Comparison of ENCODE assay signal across 8 cellular contexts in genomic region chr17:42553161-42553818, GRCh38. TPM values are rescaled to one million over a fixed set of nuclear protein-coding genes. Genes with fewer than 3 reads are reported as not detected.
DNase-seq lines count a peak whose midpoint lies in the region; ATAC-seq, FAIRE-seq and TF ChIP-seq lines count a peak whose summit lies in the region.

No MANE protein-coding gene starts in this region.

- no peak overlapping the region for H2BK20ac ChIP-seq in H9 (ENCODE audit: low read depth, low read length, poor library complexity, severe bottlenecking)

- peaks cover 9% of the 10 kb centered on the region; the same call in 1 of the 2 replicates for H3K27me3 Mint-ChIP-seq in H9 (ENCODE audit: low read depth)

- H2AK5ac ChIP-seq in H9 (ENCODE audit: insufficient read length, low read length): no peak overlapping the region

- no peak overlapping the region for H2BK120ac ChIP-seq in H9 (ENCODE audit: low read depth, low read length, poor library complexity, severe bottlenecking)

- no peak overlapping the region for H3K18ac ChIP-seq in H9 (ENCODE audit: insufficient read length, low read depth, low read length)

- peak; percentile 91 for ATAC-seq in K562

- H3K79me1 ChIP-seq in H9 (ENCODE audit: insufficient read depth, low read depth, low read length, poor library complexity, severe bottlenecking): no peaks in the 10 kb centered on the region

- no peak overlapping the region for H3T11ph ChIP-seq in H9 (ENCODE audit: low read length)

- no peaks in the 10 kb centered on the region for H3K36me3 Mint-ChIP-seq in H9 (ENCODE audit: insufficient read depth in 1 of 3, low read depth in 3 of 3)

- H3K4me3 ChIP-seq in K562 (peak overlapping the region; percentile 87), mesodermal cell (ENCODE audit: extremely low read depth, insufficient read depth, low read length, poor library complexity, severe bottlenecking) (peak overlapping the region; percentile 84), small intestine (ENCODE audit: low read depth in 1 of 2, low read length in 2 of 2) (no peak overlapping the region)

- H3K23me2 ChIP-seq in H9 (ENCODE audit: insufficient read length, low read depth, low read length, poor library complexity, severe bottlenecking): peaks cover 16% of the 10 kb centered on the region

- H3K9me1 ChIP-seq in K562 (ENCODE audit: control insufficient read depth, insufficient read depth, low read length): no peaks in the 10 kb centered on the region

- H3K27ac Mint-ChIP-seq in H9: peak overlapping the region in 2 of 3 experiments; percentile 61 to 77; a peak in 2 of 7 replicates

- H3K56ac ChIP-seq in H9 (ENCODE audit: insufficient read length, low read depth, low read length): no peak overlapping the region

- H4K5ac ChIP-seq in H9 (ENCODE audit: insufficient read length, low read depth, low read length): no peak overlapping the region

- peaks cover 14 to 34% of the 10 kb centered on the region in 2 experiments for H3K4me1 Mint-ChIP-seq in H9

- TF ChIP-seq CTCF in 22Rv1 (IDR thresholded peaks at IDR 0.05): no peak
- no peak for TF ChIP-seq CTCF in H9 (conservative IDR thresholded peaks at IDR 0.05)
- TF ChIP-seq CTCF in K562 (IDR thresholded peaks at IDR 0.05 in 2 of 3, conservative IDR thresholded peaks at IDR 0.05 in 1 of 3; ENCODE audit: insufficient read depth in 2 of 3, low read depth in 1 of 3, low read length in 3 of 3): peak; percentile 73 to 86 (median 73)

- H3K36me3 ChIP-seq in K562 (ENCODE audit: control insufficient read depth, insufficient read depth, low read length) (peaks cover 4% of the 10 kb centered on the region; the same call in 1 of the 3 replicates), mesodermal cell (ENCODE audit: control insufficient read depth, insufficient read depth, low read length) (peaks cover 6% of the 10 kb centered on the region), small intestine (ENCODE audit: control insufficient read depth in 2 of 2, insufficient read depth in 2 of 2, low read length in 2 of 2) (no peaks in the 10 kb centered on the region)

- H4K8ac ChIP-seq in H9 (replicated peaks; ENCODE audit: insufficient read length, low read depth, low read length): no peak overlapping the region

- FAIRE-seq in K562 (lab: Jason Lieb, UNC) (peak; percentile 88), small intestine (lab: Jason Lieb, UNC) (no peak)

- no peak; the same call in 1 of the 2 replicates for TF ChIP-seq EP300 in K562 (IDR thresholded peaks at IDR 0.05; ENCODE audit: low read length)

- no peak overlapping the region for H4K91ac ChIP-seq in H9 (ENCODE audit: insufficient read length, low read depth, low read length)

- no peak overlapping the region for H3K4ac ChIP-seq in H9 (ENCODE audit: low read depth, low read length)

- H3K4me3 Mint-ChIP-seq in H9: peak overlapping the region; percentile 85 to 92

- H3K4me1 ChIP-seq in H9 (ENCODE audit: insufficient read depth, low read length) (no peaks in the 10 kb centered on the region), K562 (replicated peaks in 1 of 2; ENCODE audit: control insufficient read depth in 2 of 2, insufficient read depth in 2 of 2, low read length in 2 of 2) (peaks cover 18 to 37% of the 10 kb centered on the region in 2 experiments; a peak in 4 of 5 replicates), mesodermal cell (ENCODE audit: control insufficient read depth, insufficient read depth, low read length, poor library complexity, severe bottlenecking) (peaks cover 4% of the 10 kb centered on the region), small intestine (ENCODE audit: control insufficient read depth in 2 of 2, insufficient read depth in 1 of 2, low read depth in 1 of 2, low read length in 1 of 2) (peaks cover 0 to 13% of the 10 kb centered on the region in 2 donors)

- no peak overlapping the region for H2BK5ac ChIP-seq in H9 (ENCODE audit: insufficient read length, low read length)

- H3K23ac ChIP-seq in H9 (ENCODE audit: insufficient read length, low read depth, low read length): no peak overlapping the region

- no peak overlapping the region for H2BK15ac ChIP-seq in H9 (ENCODE audit: low read depth, low read length)

- no peak overlapping the region for H2AFZ ChIP-seq in H9 (ENCODE audit: low read length)
- peak overlapping the region; percentile 74 for H2AFZ ChIP-seq in K562 (ENCODE audit: low read depth, low read length)

- DNase-seq in H9 (peak; percentile 86), K562 (ENCODE audit: extremely low read depth in 1 of 4, low spot score in 3 of 4) (peak; percentile 76 to 91 (median 81)), NCI-H1048 (lab: John Stamatoyannopoulos, UW) (no peak), small intestine (no peak), ureter (ENCODE audit: low spot score) (no peak)
- DNase-seq in stimulated activated CD4-positive, alpha-beta T cell treated with anti-CD3 and anti-CD28 coated beads, Interleukin-15, amount 100 ng/mL, for 24 hours: no peak

- H3K4me2 ChIP-seq in H9 (ENCODE audit: insufficient read depth, insufficient read length, low read length) (no peak overlapping the region), K562 (ENCODE audit: insufficient read depth, low read length) (peak overlapping the region; percentile 96)

- in situ Hi-C loops in K562 (cut with MboI): no loop called here

- H2BK12ac ChIP-seq in H9 (ENCODE audit: insufficient read length, low read depth, low read length): no peak overlapping the region

- peak; percentile 32 to 68; a peak in 3 of 4 replicates for TF ChIP-seq RAD21 in K562 (CRISPR knock-in tag; conservative IDR thresholded peaks at IDR 0.05 in 1 of 2, IDR thresholded peaks at IDR 0.05 in 1 of 2)

- no peak overlapping the region for H3K14ac ChIP-seq in H9 (ENCODE audit: insufficient read depth, low read length)

- no peaks in the 10 kb centered on the region for H3K79me2 ChIP-seq in H9 (ENCODE audit: insufficient read depth, low read length)
- H3K79me2 ChIP-seq in K562 (ENCODE audit: control insufficient read depth, insufficient read depth, low read length): peaks cover 26% of the 10 kb centered on the region

- H4K20me1 ChIP-seq in H9 (ENCODE audit: control insufficient read depth, insufficient read depth, insufficient read length) (no peaks in the 10 kb centered on the region), K562 (replicated peaks; ENCODE audit: control insufficient read depth, insufficient read depth, low read length) (no peaks in the 10 kb centered on the region)

- H3K9me3 ChIP-seq in H9 (ENCODE audit: control insufficient read depth, low read depth, low read length): no peaks in the 10 kb centered on the region
- H3K9me3 ChIP-seq in K562 (replicated peaks; ENCODE audit: control insufficient read depth, insufficient read depth, low read depth, low read length): no peaks in the 10 kb centered on the region
- H3K9me3 ChIP-seq in mesodermal cell (ENCODE audit: control insufficient read depth, low read length): no peaks in the 10 kb centered on the region
- no peaks in the 10 kb centered on the region for H3K9me3 ChIP-seq in small intestine (ENCODE audit: control insufficient read depth, low read depth)

- H3K27ac ChIP-seq in 22Rv1 (peak overlapping the region; percentile 84), H9 (ENCODE audit: insufficient read length, low read depth, low read length) (no peak overlapping the region), K562 (ENCODE audit: extremely low read depth, low read depth, low read length) (peak overlapping the region; percentile 91), mesodermal cell (ENCODE audit: low read depth, low read length, severe bottlenecking) (no peak overlapping the region), small intestine (ENCODE audit: low read depth in 1 of 2, low read length in 1 of 2) (no peak overlapping the region)

- POLR2A ChIA-PET in K562 (lab: Yijun Ruan, JAX): interaction anchor here (0.5 to 1.2 kb wide), 2 partner anchors 17 to 28 kb away, joined by 3 read pairs; partner anchors contain the start of gene NAGLU

- intact Hi-C loops in K562 (cut with micrococcal nuclease): no loop called here

- TF ChIP-seq POLR2A in K562 (conservative IDR thresholded peaks at IDR 0.05): peak; percentile 46; the same call in 1 of the 2 replicates

- no peaks in the 10 kb centered on the region for H3K9me3 Mint-ChIP-seq in H9

- CTCF ChIA-PET in K562 (lab: Yijun Ruan, JAX; ENCODE audit: low intra/inter-chr PET ratio): no interaction called here

- BruUV-seq in K562 (replicated peaks; lab: Mats Ljungman, UMichigan): no TSS peak

- WGBS in H9 (ENCODE audit: extremely low coverage, insufficient read length, low lambda C conversion rate): no CpG with 5 or more reads among the region's 45 CpGs
- 13% methylated on average over 32 of the region's 45 CpGs for WGBS in K562 (ENCODE audit: insufficient coverage, low coverage, missing lambda C conversion rate)
- 92 to 95% methylated on average over 26 to 44 of the region's 45 CpGs for WGBS in mesodermal cell (ENCODE audit: insufficient coverage in 2 of 2), 2 experiments
- 82 to 91% (median 88%) methylated on average over 41 to 45 of the region's 45 CpGs for WGBS in small intestine, 3 donors

- H3K9ac ChIP-seq in H9 (ENCODE audit: extremely low read depth, insufficient read length, low read length) (no peak overlapping the region), K562 (ENCODE audit: insufficient read depth in 1 of 2, low read depth in 2 of 2, low read length in 2 of 2) (peak overlapping the region; percentile 66 to 100)

- no peaks in the 10 kb centered on the region for H3K27me3 ChIP-seq in H9 (ENCODE audit: insufficient read depth, low read length)
- no peaks in the 10 kb centered on the region for H3K27me3 ChIP-seq in K562 (ENCODE audit: control insufficient read depth in 2 of 2, insufficient read depth in 2 of 2, low read length in 2 of 2)
- no peaks in the 10 kb centered on the region for H3K27me3 ChIP-seq in small intestine (ENCODE audit: control insufficient read depth in 2 of 2, insufficient read depth in 2 of 2, low read length in 2 of 2)

RNA-seq across cellular contexts. Expression of gene HSD17B1, which starts 0.6 kb away (rescaled TPM):
- 1.3 and 1.5 TPM in 2 replicates for total RNA-seq in H9 (2021)
- total RNA-seq in K562 (2011; cell fraction: chromatin; rRNA removed; ENCODE audit: low replicate concordance): 3.9 and 8.6 TPM in 2 replicates
- 9.5 TPM in 2 replicates for total RNA-seq in K562 (2011; cell fraction: nucleolus; rRNA removed)
- 5.4 and 5.5 TPM in 2 replicates for total RNA-seq in K562 (2011; cell fraction: nucleoplasm; rRNA removed)
- 21.1 and 25.0 TPM in 2 replicates for total RNA-seq in K562 (2014; rRNA removed)
- 1.1 and 1.3 TPM in 2 replicates for total RNA-seq in K562 (2014; rRNA removed; fragmentation: Illumina TruSeq; extraction: Trizol)
- total RNA-seq in K562 (2015; rRNA removed; fragmentation: Illumina TruSeq; extraction: Trizol): 6.7 and 7.1 TPM in 2 replicates
- total RNA-seq in K562 (2021): 12.9 and 13.9 TPM in 2 replicates
- polyA plus RNA-seq in K562 (2011; rRNA removed): 3.6 and 5.3 TPM in 2 replicates
- polyA plus RNA-seq in K562 (2011; cell fraction: cytosol; rRNA removed): 6.4 and 18.6 TPM in 2 replicates
- 3.8 and 8.0 TPM in 2 replicates for polyA plus RNA-seq in K562 (2011; cell fraction: nucleus; rRNA removed)
- 10.9 and 13.0 TPM in 2 replicates for polyA plus RNA-seq in K562 (2012)
- polyA plus RNA-seq in K562 (2014; fragmentation: Illumina TruSeq; extraction: Trizol): 1.6 and 7.0 TPM in 2 replicates
- polyA plus RNA-seq in K562 (2014; fragmentation: Nextera tagmentation; extraction: Ambion mirVana): under 1 TPM; 0.55 to 0.73 TPM
- polyA plus RNA-seq in K562 (2014; rRNA removed): 17.0 and 17.3 TPM in 2 replicates
- 0.66 and 0.84 TPM in 2 replicates for polyA minus RNA-seq in K562 (2011; rRNA and poly(A)+ RNA removed)
- polyA minus RNA-seq in K562 (2011; cell fraction: cytosol; rRNA and poly(A)+ RNA removed): 4.9 and 8.0 TPM in 2 replicates
- polyA minus RNA-seq in K562 (2011; cell fraction: nucleus; rRNA and poly(A)+ RNA removed): 2.3 and 2.7 TPM in 2 replicates
- 0.92 TPM for polyA plus RNA-seq in mesodermal cell (2013, experiment 1 of 2)
- polyA plus RNA-seq in mesodermal cell (2013, experiment 2 of 2): 0.71 TPM
- polyA plus RNA-seq in small intestine: 1 to 10 TPM; 2.0 to 2.7 (median 2.4) TPM
- 3.6 TPM for total RNA-seq in ureter

RNA-seq across cellular contexts. Expression of gene COASY, which starts 8.7 kb away (rescaled TPM):
- 81.4 and 84.1 TPM in 2 replicates for total RNA-seq in H9 (2021)
- total RNA-seq in K562 (2011; cell fraction: chromatin; rRNA removed; ENCODE audit: low replicate concordance): 117 and 276 TPM in 2 replicates
- 148 and 164 TPM in 2 replicates for total RNA-seq in K562 (2011; cell fraction: nucleolus; rRNA removed)
- 145 and 162 TPM in 2 replicates for total RNA-seq in K562 (2011; cell fraction: nucleoplasm; rRNA removed)
- 43.5 and 62.9 TPM in 2 replicates for total RNA-seq in K562 (2014; rRNA removed)
- 33.3 and 43.2 TPM in 2 replicates for total RNA-seq in K562 (2014; rRNA removed; fragmentation: Illumina TruSeq; extraction: Trizol)
- 25.4 and 32.0 TPM in 2 replicates for total RNA-seq in K562 (2015; rRNA removed; fragmentation: Illumina TruSeq; extraction: Trizol)
- 167 and 175 TPM in 2 replicates for total RNA-seq in K562 (2021)
- polyA plus RNA-seq in K562 (2011; rRNA removed): 38.7 and 58.6 TPM in 2 replicates
- polyA plus RNA-seq in K562 (2011; cell fraction: cytosol; rRNA removed): 34.8 and 93.5 TPM in 2 replicates
- polyA plus RNA-seq in K562 (2011; cell fraction: nucleus; rRNA removed): 262 and 432 TPM in 2 replicates
- 137 and 160 TPM in 2 replicates for polyA plus RNA-seq in K562 (2012)
- polyA plus RNA-seq in K562 (2014; fragmentation: Illumina TruSeq; extraction: Trizol): 99.8 and 139 TPM in 2 replicates
- polyA plus RNA-seq in K562 (2014; fragmentation: Nextera tagmentation; extraction: Ambion mirVana): 10 to 100 TPM; 62.3 to 80.6 TPM
- 80.5 and 95.2 TPM in 2 replicates for polyA plus RNA-seq in K562 (2014; rRNA removed)
- 19.9 and 27.4 TPM in 2 replicates for polyA minus RNA-seq in K562 (2011; rRNA and poly(A)+ RNA removed)
- polyA minus RNA-seq in K562 (2011; cell fraction: cytosol; rRNA and poly(A)+ RNA removed): 39.1 and 51.2 TPM in 2 replicates
- polyA minus RNA-seq in K562 (2011; cell fraction: nucleus; rRNA and poly(A)+ RNA removed): 39.4 and 40.0 TPM in 2 replicates
- 68.8 TPM for polyA plus RNA-seq in mesodermal cell (2013, experiment 1 of 2)
- 60.4 TPM for polyA plus RNA-seq in mesodermal cell (2013, experiment 2 of 2)
- 100 to 1,000 TPM in 2 of 3 donors, 10 to 100 TPM in 1; 93.7 to 153 (median 109) TPM for polyA plus RNA-seq in small intestine
- 77.0 TPM for total RNA-seq in ureter

RNA-seq across cellular contexts. Expression of gene MLX, which starts 13.6 kb away (rescaled TPM):
- 42.1 and 45.3 TPM in 2 replicates for total RNA-seq in H9 (2021)
- total RNA-seq in K562 (2011; cell fraction: chromatin; rRNA removed; ENCODE audit: low replicate concordance): 94.6 and 259 TPM in 2 replicates
- 158 and 168 TPM in 2 replicates for total RNA-seq in K562 (2011; cell fraction: nucleolus; rRNA removed)
- total RNA-seq in K562 (2011; cell fraction: nucleoplasm; rRNA removed): 148 and 161 TPM in 2 replicates
- total RNA-seq in K562 (2014; rRNA removed): 42.9 and 51.6 TPM in 2 replicates
- total RNA-seq in K562 (2014; rRNA removed; fragmentation: Illumina TruSeq; extraction: Trizol): 41.2 and 45.4 TPM in 2 replicates
- total RNA-seq in K562 (2015; rRNA removed; fragmentation: Illumina TruSeq; extraction: Trizol): 47.6 and 48.6 TPM in 2 replicates
- total RNA-seq in K562 (2021): 50.0 and 55.1 TPM in 2 replicates
- 41.8 and 58.9 TPM in 2 replicates for polyA plus RNA-seq in K562 (2011; rRNA removed)
- 35.1 and 46.5 TPM in 2 replicates for polyA plus RNA-seq in K562 (2011; cell fraction: cytosol; rRNA removed)
- 76.8 and 145 TPM in 2 replicates for polyA plus RNA-seq in K562 (2011; cell fraction: nucleus; rRNA removed)
- polyA plus RNA-seq in K562 (2012): 46.8 and 71.4 TPM in 2 replicates
- 71.5 and 84.2 TPM in 2 replicates for polyA plus RNA-seq in K562 (2014; fragmentation: Illumina TruSeq; extraction: Trizol)
- 100 to 1,000 TPM in 1 of 2 experiments, 10 to 100 TPM in 1; 82.7 to 100 TPM for polyA plus RNA-seq in K562 (2014; fragmentation: Nextera tagmentation; extraction: Ambion mirVana)
- polyA plus RNA-seq in K562 (2014; rRNA removed): 71.3 and 82.0 TPM in 2 replicates
- 42.5 and 66.7 TPM in 2 replicates for polyA minus RNA-seq in K562 (2011; rRNA and poly(A)+ RNA removed)
- polyA minus RNA-seq in K562 (2011; cell fraction: cytosol; rRNA and poly(A)+ RNA removed): 16.9 and 28.1 TPM in 2 replicates
- polyA minus RNA-seq in K562 (2011; cell fraction: nucleus; rRNA and poly(A)+ RNA removed): 36.9 and 49.1 TPM in 2 replicates
- polyA plus RNA-seq in mesodermal cell (2013, experiment 1 of 2): 39.2 TPM
- 34.6 TPM for polyA plus RNA-seq in mesodermal cell (2013, experiment 2 of 2)
- 100 to 1,000 TPM in 2 of 3 donors, 10 to 100 TPM in 1; 58.1 to 144 (median 121) TPM for polyA plus RNA-seq in small intestine
- total RNA-seq in ureter: 53.8 TPM

RNA-seq across cellular contexts. Expression of gene NAGLU, which starts 17.2 kb away (rescaled TPM):
- total RNA-seq in H9 (2021): 20.4 and 23.5 TPM in 2 replicates
- total RNA-seq in K562 (2011; cell fraction: chromatin; rRNA removed; ENCODE audit: low replicate concordance): 16.1 and 63.4 TPM in 2 replicates
- 75.0 and 82.4 TPM in 2 replicates for total RNA-seq in K562 (2011; cell fraction: nucleolus; rRNA removed)
- total RNA-seq in K562 (2011; cell fraction: nucleoplasm; rRNA removed): 39.3 and 45.6 TPM in 2 replicates
- 13.9 and 14.0 TPM in 2 replicates for total RNA-seq in K562 (2014; rRNA removed)
- total RNA-seq in K562 (2014; rRNA removed; fragmentation: Illumina TruSeq; extraction: Trizol): 2.6 and 3.6 TPM in 2 replicates
- 9.3 and 10.7 TPM in 2 replicates for total RNA-seq in K562 (2015; rRNA removed; fragmentation: Illumina TruSeq; extraction: Trizol)
- total RNA-seq in K562 (2021): 18.0 and 21.5 TPM in 2 replicates
- polyA plus RNA-seq in K562 (2011; rRNA removed): 8.5 and 8.6 TPM in 2 replicates
- polyA plus RNA-seq in K562 (2011; cell fraction: cytosol; rRNA removed): 7.8 and 21.4 TPM in 2 replicates
- polyA plus RNA-seq in K562 (2011; cell fraction: nucleus; rRNA removed): 29.1 and 66.7 TPM in 2 replicates
- polyA plus RNA-seq in K562 (2012): 10.6 and 14.8 TPM in 2 replicates
- 6.2 and 12.7 TPM in 2 replicates for polyA plus RNA-seq in K562 (2014; fragmentation: Illumina TruSeq; extraction: Trizol)
- polyA plus RNA-seq in K562 (2014; fragmentation: Nextera tagmentation; extraction: Ambion mirVana): under 1 TPM; 0.04 to 0.21 TPM
- 17.2 and 20.8 TPM in 2 replicates for polyA plus RNA-seq in K562 (2014; rRNA removed)
- polyA minus RNA-seq in K562 (2011; rRNA and poly(A)+ RNA removed): 2.3 and 6.4 TPM in 2 replicates
- 3.2 and 8.1 TPM in 2 replicates for polyA minus RNA-seq in K562 (2011; cell fraction: cytosol; rRNA and poly(A)+ RNA removed)
- polyA minus RNA-seq in K562 (2011; cell fraction: nucleus; rRNA and poly(A)+ RNA removed): 17.4 and 22.3 TPM in 2 replicates
- 20.3 TPM for polyA plus RNA-seq in mesodermal cell (2013, experiment 1 of 2)
- 17.8 TPM for polyA plus RNA-seq in mesodermal cell (2013, experiment 2 of 2)
- polyA plus RNA-seq in small intestine: 10 to 100 TPM; 25.3 to 36.2 (median 29.1) TPM
- 33.1 TPM for total RNA-seq in ureter

RNA-seq across cellular contexts. Expression of gene PSMC3IP, which starts 24.2 kb away (rescaled TPM):
- total RNA-seq in H9 (2021) (36.0 and 37.4 TPM in 2 replicates), K562 (2014; rRNA removed) (46.7 and 50.8 TPM in 2 replicates), K562 (2014; rRNA removed; fragmentation: Illumina TruSeq; extraction: Trizol) (28.1 and 31.6 TPM in 2 replicates), K562 (2015; rRNA removed; fragmentation: Illumina TruSeq; extraction: Trizol) (26.2 and 27.9 TPM in 2 replicates), K562 (2021) (29.3 and 34.4 TPM in 2 replicates), ureter (4.3 TPM)
- total RNA-seq in K562 (2011; cell fraction: chromatin; rRNA removed; ENCODE audit: low replicate concordance): 63.5 and 83.8 TPM in 2 replicates
- 39.0 and 45.4 TPM in 2 replicates for total RNA-seq in K562 (2011; cell fraction: nucleolus; rRNA removed)
- 59.4 and 78.8 TPM in 2 replicates for total RNA-seq in K562 (2011; cell fraction: nucleoplasm; rRNA removed)
- polyA plus RNA-seq in K562 (2011; rRNA removed) (25.6 and 32.8 TPM in 2 replicates), K562 (2014; fragmentation: Illumina TruSeq; extraction: Trizol) (48.3 and 50.5 TPM in 2 replicates), K562 (2014; fragmentation: Nextera tagmentation; extraction: Ambion mirVana) (10 to 100 TPM; 13.8 to 16.0 TPM), K562 (2014; rRNA removed) (64.0 and 65.6 TPM in 2 replicates), small intestine (1 to 10 TPM in 2 of 3 donors, under 1 TPM in 1; 0.89 to 5.1 (median 1.9) TPM)
- 11.3 and 14.9 TPM in 2 replicates for polyA plus RNA-seq in K562 (2011; cell fraction: cytosol; rRNA removed)
- polyA plus RNA-seq in K562 (2011; cell fraction: nucleus; rRNA removed): 96.3 and 104 TPM in 2 replicates
- 33.2 and 36.0 TPM in 2 replicates for polyA plus RNA-seq in K562 (2012)
- polyA minus RNA-seq in K562 (2011; rRNA and poly(A)+ RNA removed): 17.9 and 20.6 TPM in 2 replicates
- polyA minus RNA-seq in K562 (2011; cell fraction: cytosol; rRNA and poly(A)+ RNA removed): 4.3 and 7.2 TPM in 2 replicates
- 24.5 and 27.0 TPM in 2 replicates for polyA minus RNA-seq in K562 (2011; cell fraction: nucleus; rRNA and poly(A)+ RNA removed)
- 13.9 TPM for polyA plus RNA-seq in mesodermal cell (2013, experiment 1 of 2)
- polyA plus RNA-seq in mesodermal cell (2013, experiment 2 of 2): 12.8 TPM

Comparison
In these comparisons a context has a peak if more than half of its experiments do, and no peak if none do; other contexts are left out.
1. H3K27ac ChIP-seq: peak in 22Rv1 (single experiment) and K562 (single experiment); none in H9 (single experiment), mesodermal cell (single experiment) and small intestine (0 of 2).
2. CTCF ChIP-seq: peak in K562 (3 of 3); none in 22Rv1 (single experiment) and H9 (single experiment).
3. DNase-seq: peak in H9 (single experiment) and K562 (4 of 4); none in NCI-H1048 (single experiment), small intestine (single experiment), ureter (single experiment) and stimulated activated CD4-positive, alpha-beta T cell treated with anti-CD3 and anti-CD28 coated beads, Interleukin-15, amount 100 ng/mL, for 24 hours (single experiment).
4. H3K4me3 ChIP-seq: peak in K562 (single experiment) and mesodermal cell (single experiment); none in small intestine (0 of 2).